Comparison of ENCODE assay signal across 1 cellular context in genomic region chr1:25760122-25760719, GRCh38.
TF ChIP-seq lines count a peak whose summit lies in the region.

No MANE protein-coding gene starts in this region.

TF ChIP-seq in H1, 55 proteins besides CTCF, POLR2A, EP300 and RAD21 (continued from another document):
- TF ChIP-seq CHD7 (IDR thresholded peaks at IDR 0.05; ENCODE audit: insufficient replicate concordance, low read length) = no peak
- TF ChIP-seq E2F6 (IDR thresholded peaks at IDR 0.05) = no peak
- TF ChIP-seq RBBP5 (IDR thresholded peaks at IDR 0.05; ENCODE audit: borderline replicate concordance, low read depth, low read length) = no peak
- no peak for TF ChIP-seq BCL11A (IDR thresholded peaks at IDR 0.05; ENCODE audit: low read depth in 2 of 2, low read length in 2 of 2)
